Comparison of ENCODE assay signal across 8 cellular contexts in genomic region chr6:79079425-79080130, GRCh38. TPM values are rescaled to one million over a fixed set of nuclear protein-coding genes. Genes with fewer than 3 reads are reported as not detected.
DNase-seq lines count a peak whose midpoint lies in the region; ATAC-seq, FAIRE-seq and TF ChIP-seq lines count a peak whose summit lies in the region.

No MANE protein-coding gene starts in this region.

- 18% methylated on average over 6 of the region's 6 CpGs for WGBS in thymus

- H3K9me3 ChIP-seq in thymus (ENCODE audit: control insufficient read depth), result no peaks in the 10 kb centered on the region

- H3K27me3 Mint-ChIP-seq in activated naive CD8-positive, alpha-beta T cell treated with anti-CD3 and anti-CD28 coated beads for 36 hours, result peaks cover 30% of the 10 kb centered on the region

- H3K4me1 Mint-ChIP-seq in activated naive CD8-positive, alpha-beta T cell treated with anti-CD3 and anti-CD28 coated beads for 36 hours, result peaks cover 20% of the 10 kb centered on the region

- peak overlapping the region; percentile 90 for H3K4me3 Mint-ChIP-seq in activated naive CD8-positive, alpha-beta T cell treated with anti-CD3 and anti-CD28 coated beads for 36 hours

- H3K36me3 Mint-ChIP-seq in activated naive CD8-positive, alpha-beta T cell treated with anti-CD3 and anti-CD28 coated beads for 36 hours, result peaks cover 18% of the 10 kb centered on the region

- POLR2A ChIA-PET in BJ (lab: Charles Lee), result no interaction called here

- H3K27me3 ChIP-seq in BJ (ENCODE audit: control insufficient read depth, insufficient read depth, low read length) (no peaks in the 10 kb centered on the region; the same call in 1 of the 2 replicates), HL-60 (ENCODE audit: insufficient read depth, poor library complexity, severe bottlenecking) (no peaks in the 10 kb centered on the region), thymus (ENCODE audit: control insufficient read depth, insufficient read depth) (no peaks in the 10 kb centered on the region)

- no peak for DNase-seq in BJ (ENCODE audit: low read depth)
- DNase-seq in HL-60 (ENCODE audit: low read depth in 1 of 2, low spot score in 1 of 2), result no peak
- DNase-seq in activated naive CD8-positive, alpha-beta T cell treated with anti-CD3 and anti-CD28 coated beads for 36 hours, result no peak
- no peak for DNase-seq in central memory CD4-positive, alpha-beta T cell

- H3K4me1 ChIP-seq in thymus (ENCODE audit: control insufficient read depth, insufficient read depth, low read length), result no peaks in the 10 kb centered on the region

- H3K4me3 ChIP-seq in BJ (ENCODE audit: low read depth, low read length) (peak overlapping the region; percentile 93), HL-60 (replicated peaks; ENCODE audit: insufficient read depth, low read length) (peak overlapping the region; percentile 65), thymus (ENCODE audit: low read length) (peak overlapping the region; percentile 97)

- peak overlapping the region; percentile 98 for H3K27ac ChIP-seq in HL-60 (replicated peaks)
- no peak overlapping the region for H3K27ac ChIP-seq in thymus (ENCODE audit: low read depth)

- no peak for TF ChIP-seq CTCF in BJ (IDR thresholded peaks at IDR 0.05; ENCODE audit: insufficient read depth, low read depth, low read length)
- no peak for TF ChIP-seq CTCF in HL-60 (IDR thresholded peaks at IDR 0.05; ENCODE audit: insufficient read depth, low read length)

- H3K36me3 ChIP-seq in BJ (ENCODE audit: control insufficient read depth, insufficient read depth, low read length) (no peaks in the 10 kb centered on the region), thymus (ENCODE audit: control insufficient read depth, insufficient read depth) (no peaks in the 10 kb centered on the region)

- peak overlapping the region; percentile 96 for H3K27ac Mint-ChIP-seq in activated naive CD8-positive, alpha-beta T cell treated with anti-CD3 and anti-CD28 coated beads for 36 hours

- no peaks in the 10 kb centered on the region for H3K9me3 Mint-ChIP-seq in activated naive CD8-positive, alpha-beta T cell treated with anti-CD3 and anti-CD28 coated beads for 36 hours

- no peak for ATAC-seq in HG02981 (IDR thresholded peaks at IDR 0.05; ENCODE audit: unreplicated experiment)
- ATAC-seq in GM18909 (IDR thresholded peaks at IDR 0.05; ENCODE audit: poor library complexity, unreplicated experiment), result no peak

- peak; percentile 33 for FAIRE-seq in islet of Langerhans (lab: Jason Lieb, UNC)

- CTCF ChIA-PET in BJ (lab: Yijun Ruan, JAX), result no interaction called here

RNA-seq across cellular contexts. Expression of gene PHIP, which starts 1.5 kb away (rescaled TPM):
- polyA plus RNA-seq in BJ (2011; rRNA removed) (3.1 and 8.1 TPM in 2 replicates), thymus (16.8 TPM)
- polyA minus RNA-seq in BJ (2011; rRNA and poly(A)+ RNA removed), result 12.4 and 13.2 TPM in 2 replicates
- total RNA-seq in activated naive CD8-positive, alpha-beta T cell treated with anti-CD3 and anti-CD28 coated beads for 36 hours, result 10 to 100 TPM; 20.9 to 21.6 TPM
